In genomic region chr18:11733031-11733430, GRCh38 we compare ENCODE assay signal across 8 cellular contexts. TPM values are rescaled to one million over a fixed set of nuclear protein-coding genes. Genes with fewer than 3 reads are reported as not detected.
A peak's percentile ranks its signal among the peaks of the same experiment; 100 is the strongest.
DNase-seq lines count a peak whose midpoint lies in the region; ATAC-seq and TF ChIP-seq lines count a peak whose summit lies in the region.

No MANE protein-coding gene starts in this region.

- ATAC-seq in HG02623 (IDR thresholded peaks at IDR 0.05; ENCODE audit: unreplicated experiment) (peak; percentile 45), HG03432 (IDR thresholded peaks at IDR 0.05; ENCODE audit: unreplicated experiment) (no peak)

- H3K9me3 Mint-ChIP-seq in endothelial cell (ENCODE audit: unreplicated experiment), result no peaks in the 10 kb centered on the region

- peak; percentile 93 for DNase-seq in DMS53 (lab: John Stamatoyannopoulos, UW)
- peak; percentile 83 for DNase-seq in NCI-H82 (lab: John Stamatoyannopoulos, UW)
- peak; percentile 36 to 62 (median 47) for DNase-seq in activated CD8-positive, alpha-beta memory T cell treated with anti-CD3 and anti-CD28 coated beads for 48 hours (ENCODE audit: low read depth in 2 of 3, low spot score in 2 of 3)
- peak; percentile 84 for DNase-seq in endothelial cell (ENCODE audit: low spot score)
- peak; percentile 75 for DNase-seq in myocyte (ENCODE audit: low read depth)
- peak; percentile 20 to 32 for DNase-seq in stimulated activated CD8-positive, alpha-beta memory T cell treated with anti-CD3 and anti-CD28 coated beads, Interleukin-4, amount 100 ng/mL, for 4 hours (ENCODE audit: low read depth in 2 of 2, low spot score in 1 of 2)

- no peak overlapping the region for H3K27ac Mint-ChIP-seq in endothelial cell (ENCODE audit: unreplicated experiment)

- TF ChIP-seq CTCF in endothelial cell (IDR thresholded peaks at IDR 0.05; ENCODE audit: unreplicated experiment), result peak; percentile 98

- no peak overlapping the region for H3K4me3 Mint-ChIP-seq in endothelial cell (ENCODE audit: unreplicated experiment)

- peaks cover 5% of the 10 kb centered on the region for H3K27me3 Mint-ChIP-seq in endothelial cell (ENCODE audit: unreplicated experiment)

- H3K4me1 Mint-ChIP-seq in endothelial cell (ENCODE audit: unreplicated experiment), result no peaks in the 10 kb centered on the region

- H3K36me3 Mint-ChIP-seq in endothelial cell (ENCODE audit: low read depth, unreplicated experiment), result no peaks in the 10 kb centered on the region

RNA-seq across cellular contexts. Expression of gene GNAL, which starts 44.0 kb away (rescaled TPM):
- total RNA-seq in endothelial cell (ENCODE audit: unreplicated experiment), result 9.7 TPM
- total RNA-seq in myocyte, result 0.36 and 1.2 TPM in 2 replicates
- 0.58 TPM for polyA plus RNA-seq in myocyte (2012)

Comparison
In these comparisons a context has a peak if more than half of its experiments do, and no peak if none do; other contexts are left out.
1. DNase-seq: peak in every context shown above with its lines; median percentile 93 in DMS53; 84 in endothelial cell; 83 in NCI-H82; 75 in myocyte; 47 in activated CD8-positive, alpha-beta memory T cell treated with anti-CD3 and anti-CD28 coated beads for 48 hours; 26 in stimulated activated CD8-positive, alpha-beta memory T cell treated with anti-CD3 and anti-CD28 coated beads, Interleukin-4, amount 100 ng/mL, for 4 hours.